In the genomic region with DNA sequence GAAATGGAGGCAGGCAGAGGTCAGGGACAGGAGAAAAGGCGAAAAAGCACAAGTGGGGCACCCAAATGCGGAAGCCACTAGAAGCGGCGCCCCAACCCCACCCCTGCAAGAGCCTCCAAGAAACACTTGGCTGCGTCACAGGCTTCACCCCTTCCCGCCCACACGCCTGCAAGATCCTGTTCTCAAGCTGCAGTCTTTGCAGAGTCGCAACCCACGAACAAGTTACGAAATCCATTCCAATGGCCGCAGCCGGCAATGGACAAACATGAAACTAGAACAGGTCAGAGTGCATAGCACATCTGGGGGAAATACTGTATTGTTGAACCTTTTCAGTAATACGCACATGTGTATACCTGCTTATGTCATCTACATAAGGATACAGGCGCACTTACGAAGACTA, we compare ENCODE assay signal across 12 cellular contexts.
DNase-seq lines count a peak whose midpoint lies in the region; ATAC-seq and TF ChIP-seq lines count a peak whose summit lies in the region.
"Had no signal": no experiment of that assay in that cellular context is flagged by ENCODE, and none has a peak within 500 bp of the region (broad histone marks: within the 10 kb centered on the region; RNA-seq: fewer than 3 reads in every experiment).

No MANE protein-coding gene starts in this region.

- ATAC-seq in stimulated activated naive B cell treated with anti-CD40 and anti-IgM and Interleukin-4, amounts not matched to agents 10 μg/mL and 1 μg/mL and 100 μg/mL, for 72 hours (replicated peaks), result no peak
- no peak for ATAC-seq in GM21619 (IDR thresholded peaks at IDR 0.05; ENCODE audit: unreplicated experiment)
- no peak for ATAC-seq in HG03108 (IDR thresholded peaks at IDR 0.05; ENCODE audit: unreplicated experiment)

- in situ Hi-C loops in brain microvascular endothelial cell (cut with HindIII; ENCODE audit: low pct_ligation_motif_present, low sequenced_read_pairs), result no loop called here

- H3K27me3 Mint-ChIP-seq in stimulated activated naive B cell treated with anti-CD40 and anti-IgM and Interleukin-4, amounts not matched to agents 10 μg/mL and 1 μg/mL and 100 μg/mL, for 72 hours, result peaks cover 5 to 8% of the 10 kb centered on the region in 2 donors

- TF ChIP-seq CTCF in HEK293 (tag by site-specific recombination; IDR thresholded peaks at IDR 0.05) (no peak), brain microvascular endothelial cell (IDR thresholded peaks at IDR 0.05; ENCODE audit: low read depth, low read length, missing control alignments) (no peak)

- no peaks in the 10 kb centered on the region for H3K4me1 ChIP-seq in HEK293 (ENCODE audit: control insufficient read depth, insufficient read depth, low read length)

- CTCF ChIA-PET in HEK293 (lab: Yijun Ruan, JAX), result no interaction called here

- H3K27ac Mint-ChIP-seq in stimulated activated naive B cell treated with anti-CD40 and anti-IgM and Interleukin-4, amounts not matched to agents 10 μg/mL and 1 μg/mL and 100 μg/mL, for 72 hours, result no peak overlapping the region
- H3K27ac Mint-ChIP-seq: activated T-cell treated with anti-CD3 and anti-CD28 coated beads, Interleukin-2, amount 50 U/mL, for 24 hours; IgD-negative memory B cell had no signal

- no peaks in the 10 kb centered on the region for H3K9me3 ChIP-seq in HEK293 (ENCODE audit: control insufficient read depth, insufficient read depth, low read depth, low read length)

- peaks cover 5 to 7% of the 10 kb centered on the region in 2 donors for H3K9me3 Mint-ChIP-seq in stimulated activated naive B cell treated with anti-CD40 and anti-IgM and Interleukin-4, amounts not matched to agents 10 μg/mL and 1 μg/mL and 100 μg/mL, for 72 hours

- POLR2A ChIA-PET in HEK293 (lab: Yijun Ruan, JAX), result no interaction called here

- H3K4me3 ChIP-seq in HEK293 (ENCODE audit: low read depth, low read length), result no peak overlapping the region
- H3K4me3 ChIP-seq in brain microvascular endothelial cell (ENCODE audit: low read depth, low read length), result no peak overlapping the region

- no peak overlapping the region for H3K4me3 Mint-ChIP-seq in stimulated activated naive B cell treated with anti-CD40 and anti-IgM and Interleukin-4, amounts not matched to agents 10 μg/mL and 1 μg/mL and 100 μg/mL, for 72 hours
- H3K4me3 Mint-ChIP-seq: activated T-cell treated with anti-CD3 and anti-CD28 coated beads, Interleukin-2, amount 50 U/mL, for 24 hours; IgD-negative memory B cell had no signal

- no peaks in the 10 kb centered on the region for H3K27me3 ChIP-seq in brain microvascular endothelial cell (replicated peaks)

- H3K27ac ChIP-seq in HEK293 (ENCODE audit: extremely low read depth, low read depth, low read length) (no peak overlapping the region), brain microvascular endothelial cell (no peak overlapping the region)

- H3K36me3 ChIP-seq in HEK293 (ENCODE audit: control insufficient read depth in 2 of 2, insufficient read depth in 1 of 2, low read length in 2 of 2) (no peaks in the 10 kb centered on the region), brain microvascular endothelial cell (replicated peaks) (no peaks in the 10 kb centered on the region)

- no peaks in the 10 kb centered on the region for H3K4me1 Mint-ChIP-seq in stimulated activated naive B cell treated with anti-CD40 and anti-IgM and Interleukin-4, amounts not matched to agents 10 μg/mL and 1 μg/mL and 100 μg/mL, for 72 hours
- H3K4me1 Mint-ChIP-seq: IgD-negative memory B cell had no signal

- H3K36me3 Mint-ChIP-seq in stimulated activated naive B cell treated with anti-CD40 and anti-IgM and Interleukin-4, amounts not matched to agents 10 μg/mL and 1 μg/mL and 100 μg/mL, for 72 hours, result no peaks in the 10 kb centered on the region
- H3K36me3 Mint-ChIP-seq: IgD-negative memory B cell had no signal

- DNase-seq in brain microvascular endothelial cell (peak; percentile 24), hypothalamus (lab: John Stamatoyannopoulos, UW) (peak in 29 of 51 donors; percentile 7 to 58 (median 28)), pons (ENCODE audit: low spot score) (peak; percentile 64), NCI-H748 (lab: John Stamatoyannopoulos, UW; ENCODE audit: unreplicated experiment) (no peak)
- DNase-seq in stimulated activated naive B cell treated with anti-CD40 and anti-IgM and Interleukin-4, amounts not matched to agents 10 μg/mL and 1 μg/mL and 100 μg/mL, for 72 hours, result no peak
- DNase-seq: activated T-cell treated with anti-CD3 and anti-CD28 coated beads, Interleukin-2, amount 50 U/mL, for 24 hours; NCI-H2171; stimulated activated CD4-positive, alpha-beta T cell treated with anti-CD3 and anti-CD28 coated beads, Interleukin-12 subunit alpha, Interleukin-12 subunit beta, amount 100 ng/mL, for 4 hours had no signal

TF ChIP-seq in HEK293, 187 proteins besides CTCF, POLR2A, EP300 and RAD21:
- TF ChIP-seq SETDB1 (IDR thresholded peaks at IDR 0.05; ENCODE audit: insufficient read length, low read length) (no peak), EGR2 (tag by site-specific recombination; IDR thresholded peaks at IDR 0.05; ENCODE audit: low read depth) (peak; percentile 24; the same call in 1 of the 2 replicates), ZFHX2 (tag by site-specific recombination; conservative IDR thresholded peaks at IDR 0.05) (peak; percentile 46; the same call in 1 of the 2 replicates)

Comparison
In these comparisons a context has a peak if more than half of its experiments do, and no peak if none do; other contexts are left out.
1. DNase-seq: peak in brain microvascular endothelial cell (single experiment), hypothalamus (29 of 51) and pons (single experiment); none in stimulated activated naive B cell treated with anti-CD40 and anti-IgM and Interleukin-4, amounts not matched to agents 10 μg/mL and 1 μg/mL and 100 μg/mL, for 72 hours (single experiment) and NCI-H748 (single experiment).